10 cellular contexts compared by ENCODE assay signal in the genomic region with DNA sequence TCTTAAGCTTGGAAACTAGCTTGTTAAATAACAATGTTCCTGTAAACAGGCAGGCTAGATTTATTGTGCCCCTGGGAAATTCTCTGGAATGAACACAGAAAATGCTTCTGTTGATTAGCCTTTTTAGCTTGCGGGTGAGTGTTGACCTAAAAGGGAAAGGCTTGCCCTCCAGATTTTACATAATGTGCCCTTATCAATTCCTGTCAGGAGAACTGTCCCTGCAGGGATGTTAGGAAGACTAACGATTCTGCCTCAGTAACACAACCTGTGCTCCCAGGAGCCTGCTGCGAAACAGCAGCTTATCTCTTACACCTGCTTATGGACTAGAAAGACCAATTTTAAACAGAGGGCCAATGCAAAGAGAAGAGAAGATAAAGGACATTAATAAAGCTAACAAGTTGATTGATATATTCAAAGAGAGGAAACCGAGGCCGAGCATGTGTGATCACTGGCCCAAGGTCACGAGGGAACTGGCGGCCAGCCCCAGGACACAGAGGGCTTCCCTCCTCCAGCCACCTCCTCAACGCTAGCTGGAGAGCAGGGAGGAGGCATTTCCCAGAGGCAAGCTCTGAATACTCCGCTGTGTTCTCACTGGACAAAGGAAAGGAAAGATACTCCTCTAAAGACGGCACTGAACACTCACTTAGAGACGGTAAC. TPM values are rescaled to one million over a fixed set of nuclear protein-coding genes. Genes with fewer than 3 reads are reported as not detected.
A peak's percentile ranks its signal among the peaks of the same experiment; 100 is the strongest.
DNase-seq lines count a peak whose midpoint lies in the region; ATAC-seq, FAIRE-seq and TF ChIP-seq lines count a peak whose summit lies in the region.
"Had no signal": no experiment of that assay in that cellular context is flagged by ENCODE, and none has a peak within 500 bp of the region (broad histone marks: within the 10 kb centered on the region; RNA-seq: fewer than 3 reads in every experiment).

No MANE protein-coding gene starts in this region.

- H3K27me3 ChIP-seq in tibial artery: no peaks in the 10 kb centered on the region
- H3K27me3 ChIP-seq in small intestine (ENCODE audit: control insufficient read depth in 2 of 2, insufficient read depth in 2 of 2, low read length in 2 of 2): no peaks in the 10 kb centered on the region

- H3K4me1 Mint-ChIP-seq in mesothelial cell of epicardium: peaks cover 75% of the 10 kb centered on the region
- H3K4me1 Mint-ChIP-seq: activated naive CD4-positive, alpha-beta T cell treated with anti-CD3 and anti-CD28 coated beads, Interleukin-2, amount 50 U/mL, for 24 hours; memory B cell had no signal

- TF ChIP-seq CTCF in fibroblast of mammary gland (conservative IDR thresholded peaks at IDR 0.05; ENCODE audit: control insufficient read depth, insufficient read depth, low read depth, low read length) (no peak), mesothelial cell of epicardium (IDR thresholded peaks at IDR 0.05; ENCODE audit: unreplicated experiment) (no peak), tibial artery (IDR thresholded peaks at IDR 0.05) (no peak)

- H3K27ac ChIP-seq in tibial artery (peak overlapping the region; percentile 88 to 89), small intestine (ENCODE audit: low read depth in 1 of 2, low read length in 1 of 2) (no peak overlapping the region)

- no peaks in the 10 kb centered on the region for H3K9me3 ChIP-seq in tibial artery
- no peaks in the 10 kb centered on the region for H3K9me3 ChIP-seq in small intestine (ENCODE audit: control insufficient read depth, low read depth)

- H3K4me3 Mint-ChIP-seq in mesothelial cell of epicardium: no peak overlapping the region
- H3K4me3 Mint-ChIP-seq: activated naive CD4-positive, alpha-beta T cell treated with anti-CD3 and anti-CD28 coated beads, Interleukin-2, amount 50 U/mL, for 24 hours; memory B cell had no signal

- intact Hi-C loops in tibial artery (cut with DNase I; ENCODE audit: low total_unique reads): loop anchor here (5.0 kb wide), 1 partner anchor 48 kb away; the partner anchor contains the start of gene TJP1

- no peak for ATAC-seq in HG03565 (IDR thresholded peaks at IDR 0.05; ENCODE audit: unreplicated experiment)

- H3K36me3 ChIP-seq in tibial artery (no peaks in the 10 kb centered on the region), small intestine (ENCODE audit: control insufficient read depth in 2 of 2, insufficient read depth in 2 of 2, low read length in 2 of 2) (no peaks in the 10 kb centered on the region)

- 36 to 48% (median 42%) methylated on average over 11 of the region's 11 CpGs for WGBS in small intestine, 3 donors

- no peaks in the 10 kb centered on the region for H3K9me3 Mint-ChIP-seq in mesothelial cell of epicardium
- H3K9me3 Mint-ChIP-seq: activated naive CD4-positive, alpha-beta T cell treated with anti-CD3 and anti-CD28 coated beads, Interleukin-2, amount 50 U/mL, for 24 hours; memory B cell had no signal

- DNase-seq in NCI-H69 (lab: John Stamatoyannopoulos, UW): peak; percentile 74
- peak; percentile 41 for DNase-seq in fibroblast of mammary gland (ENCODE audit: low read depth)
- no peak for DNase-seq in mesothelial cell of epicardium (ENCODE audit: low spot score in 2 of 2, unreplicated experiment in 2 of 2)
- DNase-seq in tibial artery: peak in 1 of 2 donors; percentile 77
- no peak for DNase-seq in OCI-M1 (lab: John Stamatoyannopoulos, UW)
- no peak for DNase-seq in small intestine
- DNase-seq: stimulated activated naive CD4-positive, alpha-beta T cell treated with Interleukin-2 at 50 U/mL for 16 hours had no signal

- H3K27ac Mint-ChIP-seq in mesothelial cell of epicardium: peak overlapping the region; percentile 93
- H3K27ac Mint-ChIP-seq: activated naive CD4-positive, alpha-beta T cell treated with anti-CD3 and anti-CD28 coated beads, Interleukin-2, amount 50 U/mL, for 24 hours; memory B cell had no signal

- no peak for FAIRE-seq in small intestine (lab: Jason Lieb, UNC)

- H3K27me3 Mint-ChIP-seq in mesothelial cell of epicardium (ENCODE audit: low read depth): no peaks in the 10 kb centered on the region

- H3K4me3 ChIP-seq in fibroblast of mammary gland (ENCODE audit: control insufficient read depth, low read depth, low read length) (no peak overlapping the region), tibial artery (peak overlapping the region; percentile 28 to 30), small intestine (ENCODE audit: low read depth in 1 of 2, low read length in 2 of 2) (no peak overlapping the region)

- peaks cover 0 to 82% (median 24%) of the 10 kb centered on the region in 4 donors for H3K4me1 ChIP-seq in tibial artery
- no peaks in the 10 kb centered on the region for H3K4me1 ChIP-seq in small intestine (ENCODE audit: control insufficient read depth in 2 of 2, insufficient read depth in 1 of 2, low read depth in 1 of 2, low read length in 1 of 2)

- no peaks in the 10 kb centered on the region for H3K36me3 Mint-ChIP-seq in mesothelial cell of epicardium
- H3K36me3 Mint-ChIP-seq: activated naive CD4-positive, alpha-beta T cell treated with anti-CD3 and anti-CD28 coated beads, Interleukin-2, amount 50 U/mL, for 24 hours; memory B cell had no signal

RNA-seq across cellular contexts. Expression of gene TJP1, which starts 48.4 kb away (rescaled TPM):
- total RNA-seq in mesothelial cell of epicardium: 147 to 159 TPM (median 154 TPM) in 3 replicates
- polyA plus RNA-seq in small intestine: 10 to 100 TPM; 19.5 to 31.1 (median 28.6) TPM

Comparison
In these comparisons a context has a peak if more than half of its experiments do, and no peak if none do; other contexts are left out.
1. DNase-seq: peak in NCI-H69 (single experiment) and fibroblast of mammary gland (single experiment); none in mesothelial cell of epicardium (0 of 2), OCI-M1 (single experiment) and small intestine (single experiment).
2. H3K4me3 ChIP-seq: peak in tibial artery (2 of 2); none in fibroblast of mammary gland (single experiment) and small intestine (0 of 2).
3. H3K27ac ChIP-seq: peak in tibial artery (2 of 2); none in small intestine (0 of 2).